17 cellular contexts compared by ENCODE assay signal in the genomic region with DNA sequence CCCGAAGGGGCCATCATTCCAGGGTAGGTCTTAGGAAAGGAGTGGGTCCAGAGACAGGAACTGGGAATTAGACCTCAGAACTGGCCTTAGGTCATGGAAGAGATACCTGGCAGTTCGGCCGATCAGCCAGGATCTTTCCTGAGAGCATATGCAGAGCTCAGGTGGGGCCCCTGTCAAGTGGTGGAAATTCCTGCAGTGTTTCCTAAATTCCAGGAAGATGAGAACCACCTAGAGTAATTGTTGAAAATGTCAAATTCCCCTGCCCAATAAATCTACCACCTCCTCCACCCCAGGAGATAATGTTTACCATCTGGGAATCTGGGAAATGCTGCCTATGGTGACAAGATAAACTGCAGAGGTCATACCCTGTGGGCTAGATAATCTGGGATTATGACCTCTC. TPM values are rescaled to one million over a fixed set of nuclear protein-coding genes. Genes with fewer than 3 reads are reported as not detected.
"Had no signal": no experiment of that assay in that cellular context is flagged by ENCODE, and none has a peak within 500 bp of the region (broad histone marks: within the 10 kb centered on the region; RNA-seq: fewer than 3 reads in every experiment).

No MANE protein-coding gene starts in this region.

- H3K9me3 Mint-ChIP-seq: natural killer cell treated with Interleukin-12 subunit alpha and Interleukin-12 subunit beta and Interleukin-15 and Interleukin-18, amount 100 ng/mL, for 72 hours had no signal

- DNase-seq: foreskin melanocyte; head of caudate nucleus; left colon; midbrain; posterior cingulate gyrus; small intestine; stimulated activated CD4-positive, alpha-beta T cell treated with anti-CD3 and anti-CD28 coated beads, Interleukin-12 subunit alpha, Interleukin-12 subunit beta, amount 100 ng/mL, for 4 hours; upper lobe of right lung had no signal

- H3K27ac Mint-ChIP-seq: natural killer cell treated with Interleukin-12 subunit alpha and Interleukin-12 subunit beta and Interleukin-15 and Interleukin-18, amount 100 ng/mL, for 72 hours had no signal

- H3K36me3 Mint-ChIP-seq: natural killer cell treated with Interleukin-12 subunit alpha and Interleukin-12 subunit beta and Interleukin-15 and Interleukin-18, amount 100 ng/mL, for 72 hours had no signal

- H3K4me1 ChIP-seq: right atrium auricular region, upper lobe of right lung, vagina had no signal

- H3K4me3 Mint-ChIP-seq: natural killer cell treated with Interleukin-12 subunit alpha and Interleukin-12 subunit beta and Interleukin-15 and Interleukin-18, amount 100 ng/mL, for 72 hours had no signal

- H3K27me3 ChIP-seq: hepatocyte, right atrium auricular region, vagina had no signal

- H3K27ac ChIP-seq: hepatocyte, right atrium auricular region, upper lobe of right lung, vagina had no signal

- H3K36me3 ChIP-seq: right atrium auricular region, upper lobe of right lung, vagina had no signal

- ATAC-seq: natural killer cell treated with Interleukin-12 subunit alpha and Interleukin-12 subunit beta and Interleukin-15 and Interleukin-18, amount 100 ng/mL, for 72 hours had no signal

- H3K4me3 ChIP-seq: hepatocyte, right atrium auricular region, upper lobe of right lung, vagina had no signal

- H3K9me3 ChIP-seq: right atrium auricular region, upper lobe of right lung, vagina had no signal

RNA-seq across cellular contexts. Expression of a gene that starts 14.6 kb away (rescaled TPM):
- total RNA-seq: vagina had no signal

RNA-seq across cellular contexts. Expression of a gene that starts 38.0 kb away (rescaled TPM):
- total RNA-seq: endothelial cell of umbilical vein; hepatocyte; kidney epithelial cell; left colon; liver; lung microvascular endothelial cell; natural killer cell treated with Interleukin-12 subunit alpha and Interleukin-12 subunit beta and Interleukin-15 and Interleukin-18, amount 100 ng/mL, for 72 hours; osteoblast; right atrium auricular region; upper lobe of right lung; vagina had no signal
- polyA plus RNA-seq: endothelial cell of umbilical vein, hepatocyte, liver, small intestine had no signal
